Comparison of ENCODE assay signal across 1 cellular context in genomic region chr1:235516862-235517446, GRCh38.
TF ChIP-seq lines count a peak whose summit lies in the region.

No MANE protein-coding gene starts in this region.

TF ChIP-seq in H1, 55 proteins besides CTCF, POLR2A, EP300 and RAD21:
- TF ChIP-seq, protein P1, sequence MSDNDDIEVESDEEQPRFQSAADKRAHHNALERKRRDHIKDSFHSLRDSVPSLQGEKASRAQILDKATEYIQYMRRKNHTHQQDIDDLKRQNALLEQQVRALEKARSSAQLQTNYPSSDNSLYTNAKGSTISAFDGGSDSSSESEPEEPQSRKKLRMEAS (IDR thresholded peaks at IDR 0.05), result peak; percentile 20; the same call in 1 of the 2 replicates
- no peak for TF ChIP-seq CEBPB (IDR thresholded peaks at IDR 0.05; ENCODE audit: low read depth, low read length)
